ENCODE assay signal across 1 cellular context in genomic region chr2:124663293-124663997, GRCh38.
TF ChIP-seq lines count a peak whose summit lies in the region.

No MANE protein-coding gene starts in this region.

TF ChIP-seq in WTC11, 78 proteins besides CTCF, POLR2A, EP300 and RAD21 (continued from another document):
- TF ChIP-seq ATF6 (CRISPR knock-in tag; IDR thresholded peaks at IDR 0.05), result no peak
- TF ChIP-seq E2F5 (CRISPR knock-in tag; IDR thresholded peaks at IDR 0.05), result no peak
- no peak for TF ChIP-seq USF1 (CRISPR knock-in tag; IDR thresholded peaks at IDR 0.05)
- no peak for TF ChIP-seq NFE2L1 (CRISPR knock-in tag; IDR thresholded peaks at IDR 0.05)
- TF ChIP-seq ZNF232 (CRISPR knock-in tag; IDR thresholded peaks at IDR 0.05), result no peak
- no peak for TF ChIP-seq HMGXB4 (CRISPR knock-in tag; IDR thresholded peaks at IDR 0.05)
